Comparison of ENCODE assay signal across 6 cellular contexts in the genomic region with DNA sequence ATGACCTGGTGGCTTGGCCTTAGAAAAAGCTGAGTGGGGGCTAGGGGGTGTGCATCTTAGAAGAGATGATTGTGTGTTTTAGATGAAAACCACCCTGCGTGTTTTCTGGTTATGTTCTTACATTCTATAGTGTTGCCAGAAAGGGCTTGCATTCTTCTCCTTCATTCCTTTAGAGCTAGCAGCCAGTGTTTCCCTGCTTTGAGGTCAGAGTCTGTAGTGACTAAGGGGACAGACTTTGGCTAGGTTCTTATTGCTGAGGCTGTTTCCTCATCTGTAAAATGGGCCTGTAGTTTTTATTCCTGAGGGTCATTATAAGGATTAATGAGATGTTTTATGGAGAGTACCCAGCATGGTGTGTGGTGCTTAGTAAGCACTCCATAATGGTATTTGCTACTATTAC.
"Had no signal": no experiment of that assay in that cellular context is flagged by ENCODE, and none has a peak within 500 bp of the region (broad histone marks: within the 10 kb centered on the region; RNA-seq: fewer than 3 reads in every experiment).

No MANE protein-coding gene starts in this region.

- H2AFZ ChIP-seq: GM23338 had no signal

- H3K27ac Mint-ChIP-seq: GM23338, H9 had no signal

- H3K4me3 ChIP-seq: GM23338, K562 had no signal

- H3K9me3 Mint-ChIP-seq: H9 had no signal

- ATAC-seq: GM23338, K562 had no signal

- H3K4me1 Mint-ChIP-seq: GM23338 had no signal

- H3K4me3 Mint-ChIP-seq: GM23338, H9 had no signal

- DNase-seq: H9, HCEC 1CT, IMR-90, KG1 had no signal

- H3K4me2 ChIP-seq: GM23338 had no signal
